8 cellular contexts compared by ENCODE assay signal in genomic region chr4:151012836-151013235, GRCh38. TPM values are rescaled to one million over a fixed set of nuclear protein-coding genes. Genes with fewer than 3 reads are reported as not detected.
DNase-seq lines count a peak whose midpoint lies in the region; ATAC-seq, FAIRE-seq and TF ChIP-seq lines count a peak whose summit lies in the region.

No MANE protein-coding gene starts in this region.

- no peak overlapping the region for H4K5ac ChIP-seq in H1 (ENCODE audit: insufficient read length, low read depth, low read length)

- H3K9ac ChIP-seq in PC-3 (ENCODE audit: low read length) (no peak overlapping the region), H1 (replicated peaks in 1 of 4; ENCODE audit: extremely low read depth in 1 of 4, low read depth in 3 of 4, low read length in 3 of 4) (no peak overlapping the region)

- H3K36me3 ChIP-seq in PC-3 (ENCODE audit: low read depth, low read length) (no peaks in the 10 kb centered on the region), H1 (ENCODE audit: control insufficient read depth in 2 of 4, insufficient read depth in 4 of 4, low read length in 3 of 4) (peaks cover 0 to 4% (median 1%) of the 10 kb centered on the region in 4 experiments; a peak in 1 of 8 replicates)

- CTCF ChIA-PET in PC-3 (lab: Charles Lee), result interaction anchor here (0.6 kb wide), 1 partner anchor 219 kb away, joined by 9 read pairs; no protein-coding TSS in a partner anchor
- CTCF ChIA-PET in H1 (lab: Charles Lee; ENCODE audit: partially characterized antibody), result interaction anchor here (0.6 to 1.2 kb wide), 6 partner anchors 22 to 184 kb away, joined by 3 to 4 read pairs (median 3); no protein-coding TSS in a partner anchor

- no peak overlapping the region for H2BK120ac ChIP-seq in H1 (replicated peaks; ENCODE audit: low read depth, low read length)

- H2BK15ac ChIP-seq in H1 (ENCODE audit: low read length), result no peak overlapping the region

- H3K23ac ChIP-seq in H1 (ENCODE audit: insufficient read length), result no peak overlapping the region

- no peaks in the 10 kb centered on the region for H3K9me2 ChIP-seq in PC-3 (replicated peaks; ENCODE audit: low read length)

- no peak overlapping the region for H2BK20ac ChIP-seq in H1 (ENCODE audit: low read length)

- peaks cover 6% of the 10 kb centered on the region for H3K23me2 ChIP-seq in H1 (ENCODE audit: low read depth, low read length)

- TF ChIP-seq CTCF in PC-3 (conservative IDR thresholded peaks at IDR 0.05; ENCODE audit: low read depth, low read length), result no peak
- TF ChIP-seq CTCF in H1 (IDR thresholded peaks at IDR 0.05; ENCODE audit: control extremely low read depth in 1 of 3, insufficient read depth in 1 of 3, low read depth in 1 of 3, low read length in 3 of 3), result no peak

- no peaks in the 10 kb centered on the region for H3K27me3 ChIP-seq in PC-3 (ENCODE audit: low read length)
- no peaks in the 10 kb centered on the region for H3K27me3 ChIP-seq in H1 (replicated peaks in 1 of 4; ENCODE audit: control insufficient read depth in 3 of 4, extremely low read depth in 1 of 4, insufficient read depth in 3 of 4, low read length in 3 of 4)

- WGBS in H1 (ENCODE audit: extremely low coverage in 1 of 2, insufficient coverage in 1 of 2, insufficient read length in 1 of 2, insufficient replicate concordance in 2 of 2, low coverage in 1 of 2, low lambda C conversion rate in 2 of 2, missing lambda C conversion rate in 1 of 2), 2 experiments, result 46% methylated on average over 8 of the region's 8 CpGs; no CpG with 5 or more reads in 1 of the 2 experiments

- 0 out of 2 replicates have a peak, but pooled peaks cover 7% of the 10 kb centered on the region for H4K20me1 ChIP-seq in PC-3 (ENCODE audit: low read length)
- peaks cover 0 to 2% of the 10 kb centered on the region in 2 experiments for H4K20me1 ChIP-seq in H1 (replicated peaks in 1 of 2; ENCODE audit: control insufficient read depth in 1 of 2, insufficient read depth in 2 of 2, low read length in 2 of 2)

- POLR2A ChIA-PET in PC-3 (lab: Charles Lee; ENCODE audit: unreplicated experiment), result no interaction called here
- POLR2A ChIA-PET in H1 (lab: Charles Lee; ENCODE audit: partially characterized antibody), result interaction anchor here (1.1 to 5.9 kb wide), 4 partner anchors 10 to 87 kb away, joined by 4 to 44 read pairs (median 14); partner anchors contain the start of gene RPS3A

- H3F3A ChIP-seq in PC-3 (ENCODE audit: low read length, unreplicated experiment), result no peaks in the 10 kb centered on the region

- DNase-seq in NCI-H146 (lab: John Stamatoyannopoulos, UW), result peak; percentile 2
- no peak for DNase-seq in NCI-H146 treated with DMSO at 0.1 percent for 48 hours (lab: John Stamatoyannopoulos, UW; ENCODE audit: unreplicated experiment)
- DNase-seq in PC-3, result peak; percentile 60
- no peak for DNase-seq in H1 (ENCODE audit: low read depth in 1 of 2, low spot score in 2 of 2)
- DNase-seq in renal cortical epithelial cell (ENCODE audit: low read depth), result peak; percentile 79
- DNase-seq in AG20443 (ENCODE audit: low spot score), result no peak
- DNase-seq in NCI-H1930 (lab: John Stamatoyannopoulos, UW), result no peak
- no peak for DNase-seq in NCI-H526 treated with DMSO at 0.1 percent for 48 hours (lab: John Stamatoyannopoulos, UW)

- H4K91ac ChIP-seq in H1 (replicated peaks; ENCODE audit: insufficient read length, low read length), result no peak overlapping the region

- no peak for TF ChIP-seq POLR2A in H1 (IDR thresholded peaks at IDR 0.05; ENCODE audit: control extremely low read depth in 1 of 2, low read depth in 2 of 2, low read length in 2 of 2)

- H3K27ac ChIP-seq in PC-3 (ENCODE audit: low read length) (no peak overlapping the region), H1 (ENCODE audit: low read depth, low read length) (no peak overlapping the region)

- H2AFZ ChIP-seq in PC-3 (ENCODE audit: low read length), result no peak overlapping the region
- H2AFZ ChIP-seq in H1 (ENCODE audit: low read length), result no peak overlapping the region

- no peak for ATAC-seq in PC-3

- peak overlapping the region; percentile 88 for H3K4me3 ChIP-seq in PC-3 (ENCODE audit: low read length)
- peak overlapping the region; percentile 38 to 99 (median 82); a peak in 7 of 8 replicates for H3K4me3 ChIP-seq in H1 (ENCODE audit: extremely low read depth in 1 of 4, insufficient read depth in 2 of 4, low read depth in 3 of 4, low read length in 4 of 4)

- H3K9me3 ChIP-seq in PC-3 (ENCODE audit: low read length) (no peaks in the 10 kb centered on the region), H1 (ENCODE audit: insufficient read depth in 2 of 2, low read depth in 1 of 2, low read length in 1 of 2) (no peaks in the 10 kb centered on the region)

- H3K4ac ChIP-seq in H1 (replicated peaks; ENCODE audit: insufficient read length, low read depth, low read length), result no peak overlapping the region

- intact Hi-C loops in PC-3 (cut with micrococcal nuclease), result no loop called here

- no peak for TF ChIP-seq RAD21 in H1 (IDR thresholded peaks at IDR 0.05 in 1 of 2, conservative IDR thresholded peaks at IDR 0.05 in 1 of 2; ENCODE audit: low read depth in 2 of 2, low read length in 2 of 2)

- H2BK5ac ChIP-seq in H1 (ENCODE audit: low read depth, low read length), result no peak overlapping the region

- H3K4me2 ChIP-seq in PC-3 (ENCODE audit: low read length) (peak overlapping the region; percentile 99), H1 (ENCODE audit: insufficient read depth in 1 of 2, low read depth in 2 of 2, low read length in 2 of 2) (peak overlapping the region; percentile 63 to 89)

- no peak overlapping the region for H3K14ac ChIP-seq in H1 (ENCODE audit: insufficient read length)

- H4K8ac ChIP-seq in H1 (ENCODE audit: extremely low read depth, insufficient read depth, low read length), result no peak overlapping the region

- no peak overlapping the region for H2AK5ac ChIP-seq in H1 (ENCODE audit: low read depth, low read length)

- FAIRE-seq in H1 (lab: Jason Lieb, UNC), result no peak

- no peak overlapping the region for H2BK12ac ChIP-seq in H1 (ENCODE audit: low read depth, low read length)

- no peak for TF ChIP-seq EP300 in H1 (IDR thresholded peaks at IDR 0.05; ENCODE audit: borderline replicate concordance in 1 of 2, low read depth in 2 of 2, low read length in 2 of 2)

- no peaks in the 10 kb centered on the region; the same call in 1 of the 2 replicates for H3K79me1 ChIP-seq in H1 (ENCODE audit: low read depth, low read length)

- H3K79me2 ChIP-seq in PC-3 (ENCODE audit: low read length) (peaks cover 60% of the 10 kb centered on the region), H1 (ENCODE audit: control insufficient read depth in 1 of 2, insufficient read depth in 2 of 2, low read length in 2 of 2) (peaks cover 9 to 61% of the 10 kb centered on the region in 2 experiments)

- H3K18ac ChIP-seq in H1 (ENCODE audit: extremely low read depth, low read length), result no peak overlapping the region

- 0 out of 2 replicates have a peak, but pooled peaks cover 8% of the 10 kb centered on the region for H3K4me1 ChIP-seq in PC-3 (ENCODE audit: insufficient read depth, low read length)
- peaks cover 0 to 2% (median 0%) of the 10 kb centered on the region in 4 experiments; a peak in 1 of 7 replicates for H3K4me1 ChIP-seq in H1 (replicated peaks in 1 of 4; ENCODE audit: control insufficient read depth in 3 of 4, insufficient read depth in 4 of 4, low read length in 3 of 4)

- no TSS peak for BruUV-seq in PC-3 (replicated peaks; lab: Mats Ljungman, UMichigan)

- no peak overlapping the region for H3K56ac ChIP-seq in H1 (replicated peaks; ENCODE audit: insufficient read length, low read depth, low read length)

TF ChIP-seq in H1, 55 proteins besides CTCF, POLR2A, EP300 and RAD21:
- no peak for TF ChIP-seq TCF12 (IDR thresholded peaks at IDR 0.05; ENCODE audit: low read depth, low read length)
- no peak for TF ChIP-seq SIX5 (IDR thresholded peaks at IDR 0.05; ENCODE audit: low read depth, low read length)
- peak; percentile 75 for TF ChIP-seq JUND (IDR thresholded peaks at IDR 0.05; ENCODE audit: low read length)
- TF ChIP-seq CREB1 (IDR thresholded peaks at IDR 0.05), result no peak
- no peak for TF ChIP-seq TBP (IDR thresholded peaks at IDR 0.05; ENCODE audit: low read depth, low read length)
- TF ChIP-seq RNF2 (IDR thresholded peaks at IDR 0.05; ENCODE audit: borderline replicate concordance, low read depth, low read length, missing control alignments, poor library complexity, severe bottlenecking), result no peak
- TF ChIP-seq, protein P1, sequence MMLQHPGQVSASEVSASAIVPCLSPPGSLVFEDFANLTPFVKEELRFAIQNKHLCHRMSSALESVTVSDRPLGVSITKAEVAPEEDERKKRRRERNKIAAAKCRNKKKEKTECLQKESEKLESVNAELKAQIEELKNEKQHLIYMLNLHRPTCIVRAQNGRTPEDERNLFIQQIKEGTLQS (IDR thresholded peaks at IDR 0.05; ENCODE audit: insufficient read depth, low read depth, low read length), result no peak
- no peak for TF ChIP-seq USF2 (IDR thresholded peaks at IDR 0.05; ENCODE audit: low read length)

RNA-seq across cellular contexts. Expression of gene LRBA, which starts 2.2 kb away (rescaled TPM):
- 38.2 and 40.8 TPM in 2 replicates for total RNA-seq in PC-3 (2014; rRNA removed)
- 77.2 and 83.2 TPM in 2 replicates for total RNA-seq in H1 (2021; fragmentation: NEBNext Ultra II Directional; extraction: Animal tissue kit (Norgen Biotek cat#: 25700))
- polyA plus RNA-seq in H1 (2011; rRNA removed), result 32.5 and 54.6 TPM in 2 replicates
- polyA plus RNA-seq in H1 (2011; cell fraction: cytosol; rRNA removed), result 44.3 TPM
- 54.2 TPM for polyA plus RNA-seq in H1 (2011; cell fraction: nucleus; rRNA removed)
- 48.4 to 60.5 TPM (median 54.0 TPM) in 4 replicates for polyA plus RNA-seq in H1 (2012, experiment 1 of 2)
- polyA plus RNA-seq in H1 (2012, experiment 2 of 2), result 4.0 TPM
- polyA plus RNA-seq in H1 (2013, experiment 1 of 2), result 27.2 TPM
- polyA plus RNA-seq in H1 (2013, experiment 2 of 2), result 22.2 TPM
- polyA minus RNA-seq in H1 (2011; rRNA and poly(A)+ RNA removed), result 249 and 294 TPM in 2 replicates
- 80.2 TPM for polyA minus RNA-seq in H1 (2011; cell fraction: cytosol; rRNA and poly(A)+ RNA removed)
- 387 TPM for polyA minus RNA-seq in H1 (2011; cell fraction: nucleus; rRNA and poly(A)+ RNA removed)
- 93.1 and 119 TPM in 2 replicates for total RNA-seq in renal cortical epithelial cell

Comparison
In these comparisons a context has a peak if more than half of its experiments do, and no peak if none do; other contexts are left out.
1. DNase-seq: peak in NCI-H146 (single experiment), PC-3 (single experiment) and renal cortical epithelial cell (single experiment); none in NCI-H146 treated with DMSO at 0.1 percent for 48 hours (single experiment), H1 (0 of 2), AG20443 (single experiment), NCI-H1930 (0 of 2) and NCI-H526 treated with DMSO at 0.1 percent for 48 hours (single experiment).